In genomic region chr11:128544625-128545024, GRCh38 we compare ENCODE assay signal across 9 cellular contexts. TPM values are rescaled to one million over a fixed set of nuclear protein-coding genes. Genes with fewer than 3 reads are reported as not detected.
DNase-seq lines count a peak whose midpoint lies in the region; ATAC-seq lines count a peak whose summit lies in the region.
"Had no signal": no experiment of that assay in that cellular context is flagged by ENCODE, and none has a peak within 500 bp of the region (broad histone marks: within the 10 kb centered on the region; RNA-seq: fewer than 3 reads in every experiment).

No MANE protein-coding gene starts in this region.

- H3K4me3 ChIP-seq in skeletal muscle cell (ENCODE audit: low read depth, low read length) = no peak overlapping the region
- H3K4me3 ChIP-seq: A549 had no signal

- DNase-seq in NCI-H510A treated with DMSO at 0.1 percent for 48 hours (lab: John Stamatoyannopoulos, UW) (peak; percentile 42), NCI-H510A (lab: John Stamatoyannopoulos, UW) (no peak), NCI-H748 (lab: John Stamatoyannopoulos, UW; ENCODE audit: unreplicated experiment) (peak; percentile 78), skeletal muscle cell (ENCODE audit: low read depth) (peak; percentile 53), NOMO-1 (lab: John Stamatoyannopoulos, UW; ENCODE audit: unreplicated experiment in 2 of 2) (no peak)

- ATAC-seq in esophagus mucosa (peak; percentile 38), HG02970 (IDR thresholded peaks at IDR 0.05; ENCODE audit: low FRiP score, unreplicated experiment) (no peak), HG03097 (IDR thresholded peaks at IDR 0.05; ENCODE audit: low FRiP score, unreplicated experiment) (no peak)
- ATAC-seq: A549 had no signal

RNA-seq across cellular contexts. Expression of gene ETS1, which starts 42.7 kb away (rescaled TPM):
- 7.8 TPM for total RNA-seq in esophagus mucosa

Comparison
In these comparisons a context has a peak if more than half of its experiments do, and no peak if none do; other contexts are left out.
1. DNase-seq: peak in NCI-H510A treated with DMSO at 0.1 percent for 48 hours (single experiment), NCI-H748 (single experiment) and skeletal muscle cell (single experiment); none in NCI-H510A (single experiment) and NOMO-1 (0 of 2).